In the genomic region with DNA sequence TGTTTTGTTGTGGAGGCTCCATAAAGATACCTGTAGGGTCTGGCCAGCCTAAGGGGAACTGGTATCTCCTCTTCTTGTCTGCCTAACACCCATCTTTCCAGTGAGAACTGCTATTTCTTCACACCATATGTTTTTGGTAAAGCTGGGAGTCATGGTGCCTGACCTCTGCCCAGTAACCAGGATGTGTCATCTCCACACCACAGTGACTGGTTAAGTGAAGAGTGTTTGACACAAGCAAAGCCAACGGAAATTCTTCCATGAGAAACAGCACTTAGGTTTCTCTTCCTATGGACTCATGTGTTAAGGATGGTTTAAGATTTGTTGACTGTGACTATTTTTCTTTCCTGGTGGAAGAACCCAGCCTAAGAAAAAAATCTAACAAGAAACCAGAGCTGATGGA, we compare ENCODE assay signal across 26 cellular contexts.
DNase-seq lines count a peak whose midpoint lies in the region; ATAC-seq and TF ChIP-seq lines count a peak whose summit lies in the region.
"Had no signal": no experiment of that assay in that cellular context is flagged by ENCODE, and none has a peak within 500 bp of the region (broad histone marks: within the 10 kb centered on the region; RNA-seq: fewer than 3 reads in every experiment).

No MANE protein-coding gene starts in this region.

- no peak overlapping the region for H3K4me3 Mint-ChIP-seq in neural progenitor cell
- H3K4me3 Mint-ChIP-seq: CD8-positive, alpha-beta T cell; neural crest cell; WTC11 had no signal

- in situ Hi-C loops in IMR-90 (cut with MboI; ENCODE audit: low sequenced_read_pairs) = no loop called here

- H3K9me3 ChIP-seq in IMR-90 (ENCODE audit: control insufficient read depth, insufficient read depth, low read length) = no peaks in the 10 kb centered on the region
- no peaks in the 10 kb centered on the region for H3K9me3 ChIP-seq in colonic mucosa
- peaks cover 0 to 7% of the 10 kb centered on the region in 2 donors for H3K9me3 ChIP-seq in ascending aorta
- H3K9me3 ChIP-seq in neural progenitor cell (ENCODE audit: low read depth) = no peaks in the 10 kb centered on the region
- H3K9me3 ChIP-seq in effector memory CD4-positive, alpha-beta T cell (ENCODE audit: control insufficient read depth, low read length) = no peaks in the 10 kb centered on the region
- H3K9me3 ChIP-seq: gastroesophageal sphincter, mucosa of descending colon, Peyer's patch, sigmoid colon, vagina had no signal

- TF ChIP-seq CTCF in IMR-90 (conservative IDR thresholded peaks at IDR 0.05; ENCODE audit: low read depth, low read length) = no peak
- no peak for TF ChIP-seq CTCF in epithelial cell of esophagus (IDR thresholded peaks at IDR 0.05; ENCODE audit: insufficient read depth, low read depth, low read length, missing control alignments)
- TF ChIP-seq CTCF in colonic mucosa (IDR thresholded peaks at IDR 0.05) = no peak
- TF ChIP-seq CTCF in ascending aorta (IDR thresholded peaks at IDR 0.05) = no peak
- no peak for TF ChIP-seq CTCF in neural progenitor cell (IDR thresholded peaks at IDR 0.05)

- H3F3A ChIP-seq in neural progenitor cell (ENCODE audit: low read depth) = no peaks in the 10 kb centered on the region

- H2AK5ac ChIP-seq in IMR-90 (ENCODE audit: low read depth, low read length) = no peak overlapping the region

- H2AK9ac ChIP-seq in IMR-90 (replicated peaks; ENCODE audit: low read depth, low read length, poor library complexity) = no peak overlapping the region

- no peak overlapping the region for H3K18ac ChIP-seq in IMR-90 (ENCODE audit: low read depth, low read length)

- no peaks in the 10 kb centered on the region for H3K9me1 ChIP-seq in IMR-90 (ENCODE audit: insufficient read depth, low read length)

- no peak overlapping the region for H3K56ac ChIP-seq in IMR-90 (ENCODE audit: extremely low read depth, insufficient read depth, low read length)

- dilution Hi-C loops in IMR-90 (cut with HindIII; ENCODE audit: low sequenced_read_pairs, unreplicated experiment) = no loop called here

- no peak overlapping the region for H2BK20ac ChIP-seq in IMR-90 (ENCODE audit: low read depth, low read length)

- peaks cover 2% of the 10 kb centered on the region for H3K27me3 Mint-ChIP-seq in neural progenitor cell (ENCODE audit: insufficient read depth, low read depth)

- CTCF ChIA-PET in IMR-90 (lab: Yijun Ruan, JAX) = no interaction called here

- H2BK5ac ChIP-seq in IMR-90 (ENCODE audit: low read depth, low read length, poor library complexity, severe bottlenecking) = no peak overlapping the region

- H2AFZ ChIP-seq in IMR-90 (replicated peaks; ENCODE audit: low read length, poor library complexity) = no peak overlapping the region
- no peak overlapping the region for H2AFZ ChIP-seq in neural progenitor cell (replicated peaks)

- H3K9me3 Mint-ChIP-seq in neural progenitor cell = peaks cover 2% of the 10 kb centered on the region
- H3K9me3 Mint-ChIP-seq: neural crest cell had no signal

- H3K79me1 ChIP-seq in IMR-90 (ENCODE audit: low read depth in 1 of 2, low read length in 2 of 2) = no peaks in the 10 kb centered on the region

- no peaks in the 10 kb centered on the region for H3K36me3 ChIP-seq in IMR-90 (ENCODE audit: control insufficient read depth, insufficient read depth, low read length)
- H3K36me3 ChIP-seq in colonic mucosa = no peaks in the 10 kb centered on the region
- H3K36me3 ChIP-seq in ascending aorta = no peaks in the 10 kb centered on the region
- H3K36me3 ChIP-seq in neural progenitor cell = no peaks in the 10 kb centered on the region
- no peaks in the 10 kb centered on the region for H3K36me3 ChIP-seq in effector memory CD4-positive, alpha-beta T cell (ENCODE audit: control insufficient read depth, insufficient read depth, low read length)
- H3K36me3 ChIP-seq: gastroesophageal sphincter, Peyer's patch, sigmoid colon, vagina had no signal

- no peak overlapping the region for H4K8ac ChIP-seq in IMR-90 (ENCODE audit: low read depth in 2 of 2, low read length in 2 of 2)

- H3K9ac ChIP-seq in IMR-90 (ENCODE audit: low read depth, low read length) = no peak overlapping the region
- H3K9ac ChIP-seq in colonic mucosa (ENCODE audit: low read depth in 2 of 2, low read length in 2 of 2) = no peak overlapping the region
- no peak overlapping the region for H3K9ac ChIP-seq in neural progenitor cell

- no peak overlapping the region for H3K14ac ChIP-seq in IMR-90 (replicated peaks; ENCODE audit: low read depth, low read length)

- intact Hi-C loops in IMR-90 (cut with micrococcal nuclease) (no loop called here), colonic mucosa (cut with DNase I) (no loop called here), ascending aorta (cut with DNase I) (no loop called here)

- H3K4ac ChIP-seq in IMR-90 (ENCODE audit: low read depth, low read length) = no peak overlapping the region

- H3K27ac Mint-ChIP-seq in neural progenitor cell = no peak overlapping the region
- H3K27ac Mint-ChIP-seq: CD8-positive, alpha-beta T cell; progenitor cell of endocrine pancreas; WTC11 had no signal

- H3K79me2 ChIP-seq in neural progenitor cell (ENCODE audit: low read depth) = no peaks in the 10 kb centered on the region

- no CpG with 5 or more reads among the region's 1 CpG for WGBS in IMR-90 (ENCODE audit: extremely low coverage in 2 of 2, insufficient read length in 1 of 2), 2 experiments

- H2BK120ac ChIP-seq in IMR-90 (ENCODE audit: low read depth, low read length) = no peak overlapping the region

- no peak overlapping the region for H4K91ac ChIP-seq in IMR-90 (ENCODE audit: insufficient read depth, low read depth, low read length)

- H3K4me2 ChIP-seq in IMR-90 (ENCODE audit: low read depth, low read length) = no peak overlapping the region
- no peak overlapping the region for H3K4me2 ChIP-seq in neural progenitor cell

- ATAC-seq in IMR-90 (ENCODE audit: low read depth) = no peak
- ATAC-seq: CD8-positive, alpha-beta T cell; gastroesophageal sphincter; mucosa of descending colon; WTC11 had no signal

- no peaks in the 10 kb centered on the region for H3K36me3 Mint-ChIP-seq in neural progenitor cell
- H3K36me3 Mint-ChIP-seq: CD8-positive, alpha-beta T cell; WTC11 had no signal

- no peaks in the 10 kb centered on the region for H3K4me1 ChIP-seq in IMR-90 (ENCODE audit: control insufficient read depth, insufficient read depth, low read length)
- H3K4me1 ChIP-seq in colonic mucosa = no peaks in the 10 kb centered on the region
- no peaks in the 10 kb centered on the region for H3K4me1 ChIP-seq in ascending aorta
- no peaks in the 10 kb centered on the region for H3K4me1 ChIP-seq in neural progenitor cell
- no peaks in the 10 kb centered on the region for H3K4me1 ChIP-seq in effector memory CD4-positive, alpha-beta T cell (ENCODE audit: control insufficient read depth, insufficient read depth, low read length, poor library complexity, severe bottlenecking)
- H3K4me1 ChIP-seq: gastroesophageal sphincter, Peyer's patch, sigmoid colon, vagina had no signal

- H2BK15ac ChIP-seq in IMR-90 (ENCODE audit: low read depth, low read length) = no peak overlapping the region

- H3K23ac ChIP-seq in IMR-90 (ENCODE audit: low read depth, low read length) = no peak overlapping the region

- no TSS peak for BruUV-seq in IMR-90 (replicated peaks; lab: Mats Ljungman, UMichigan)

- DNase-seq in Daoy (ENCODE audit: low read depth) (peak; percentile 47), IMR-90 (peak; percentile 4), epithelial cell of esophagus (ENCODE audit: low read depth) (peak; percentile 24), skeletal muscle cell (ENCODE audit: low read depth) (peak; percentile 3), colonic mucosa (no peak), ascending aorta (ENCODE audit: low spot score in 2 of 2) (no peak), neural progenitor cell (ENCODE audit: low spot score) (no peak)
- DNase-seq in effector memory CD4-positive, alpha-beta T cell = no peak
- DNase-seq: activated CD4-positive, alpha-beta T cell treated with anti-CD3 and anti-CD28 coated beads, Interleukin-2, amount 50 U/mL, for 48 hours; activated gamma-delta T cell; CD8-positive, alpha-beta T cell; DMS153; MM.1S; mucosa of descending colon; NCI-H1436 treated with DMSO at 0.1 percent for 48 hours; NCI-H510A; NK-92 treated with Interleukin-12 subunit alpha and Interleukin-12 subunit beta, amount 100 ng/mL, for 24 hours; Peyer's patch; sigmoid colon; substantia nigra had no signal

- no peak overlapping the region for H3K4me3 ChIP-seq in IMR-90 (ENCODE audit: insufficient read depth, low read depth, low read length)
- no peak overlapping the region for H3K4me3 ChIP-seq in epithelial cell of esophagus (ENCODE audit: low read length)
- H3K4me3 ChIP-seq in skeletal muscle cell (ENCODE audit: low read depth, low read length) = no peak overlapping the region
- no peak overlapping the region for H3K4me3 ChIP-seq in colonic mucosa
- H3K4me3 ChIP-seq in ascending aorta = no peak overlapping the region
- no peak overlapping the region for H3K4me3 ChIP-seq in neural progenitor cell
- H3K4me3 ChIP-seq in effector memory CD4-positive, alpha-beta T cell (ENCODE audit: insufficient read depth, low read depth, low read length, poor library complexity, severe bottlenecking) = no peak overlapping the region
- H3K4me3 ChIP-seq: gastroesophageal sphincter, mucosa of descending colon, Peyer's patch, sigmoid colon, vagina had no signal

- no peak for TF ChIP-seq POLR2A in IMR-90 (IDR thresholded peaks at IDR 0.05; ENCODE audit: low read depth, low read length)

- no peaks in the 10 kb centered on the region for H3K4me1 Mint-ChIP-seq in neural progenitor cell
- H3K4me1 Mint-ChIP-seq: neural crest cell, WTC11 had no signal

- no peak for TF ChIP-seq RAD21 in IMR-90 (IDR thresholded peaks at IDR 0.05; ENCODE audit: low read length)

- H3K27ac ChIP-seq in IMR-90 (ENCODE audit: insufficient read depth, low read length) (no peak overlapping the region), colonic mucosa (no peak overlapping the region), ascending aorta (no peak overlapping the region), neural progenitor cell (no peak overlapping the region)
- H3K27ac ChIP-seq in effector memory CD4-positive, alpha-beta T cell (ENCODE audit: insufficient read depth, low read length, poor library complexity, severe bottlenecking) = no peak overlapping the region
- H3K27ac ChIP-seq: gastroesophageal sphincter, HL-60, Peyer's patch, sigmoid colon, vagina had no signal

- H3K27me3 ChIP-seq in IMR-90 (ENCODE audit: control insufficient read depth, insufficient read depth, low read length) (no peaks in the 10 kb centered on the region), colonic mucosa (no peaks in the 10 kb centered on the region), ascending aorta (no peaks in the 10 kb centered on the region), neural progenitor cell (no peaks in the 10 kb centered on the region)
- H3K27me3 ChIP-seq in effector memory CD4-positive, alpha-beta T cell (replicated peaks; ENCODE audit: control insufficient read depth, insufficient read depth, low read length, poor library complexity, severe bottlenecking) = no peaks in the 10 kb centered on the region
- H3K27me3 ChIP-seq: gastroesophageal sphincter, Peyer's patch, sigmoid colon, vagina had no signal

- POLR2A ChIA-PET in IMR-90 (lab: Charles Lee; ENCODE audit: unreplicated experiment) = no interaction called here

- no peaks in the 10 kb centered on the region for H4K20me1 ChIP-seq in IMR-90 (ENCODE audit: insufficient read depth, low read length)
- no peaks in the 10 kb centered on the region for H4K20me1 ChIP-seq in neural progenitor cell (ENCODE audit: low read depth)

- no peak overlapping the region for H4K5ac ChIP-seq in IMR-90 (ENCODE audit: low read depth, low read length)

Comparison
In these comparisons a context has a peak if more than half of its experiments do, and no peak if none do; other contexts are left out.
1. DNase-seq: peak in Daoy (single experiment), IMR-90 (single experiment), epithelial cell of esophagus (single experiment) and skeletal muscle cell (single experiment); none in colonic mucosa (single experiment), ascending aorta (0 of 2), neural progenitor cell (single experiment) and effector memory CD4-positive, alpha-beta T cell (0 of 3).